ENCODE assay signal across 1 cellular context in genomic region chr16:67474551-67474950, GRCh38.
TF ChIP-seq lines count a peak whose summit lies in the region.

No MANE protein-coding gene starts in this region.

TF ChIP-seq in GM12878, 131 proteins besides CTCF, POLR2A, EP300 and RAD21:
- TF ChIP-seq CEBPB (IDR thresholded peaks at IDR 0.05; ENCODE audit: borderline replicate concordance in 1 of 2, low read depth in 2 of 2, low read length in 2 of 2) (no peak), NFYA (IDR thresholded peaks at IDR 0.05; ENCODE audit: borderline replicate concordance, low read depth, low read length) (no peak)
